ENCODE assay signal across 10 cellular contexts in the genomic region with DNA sequence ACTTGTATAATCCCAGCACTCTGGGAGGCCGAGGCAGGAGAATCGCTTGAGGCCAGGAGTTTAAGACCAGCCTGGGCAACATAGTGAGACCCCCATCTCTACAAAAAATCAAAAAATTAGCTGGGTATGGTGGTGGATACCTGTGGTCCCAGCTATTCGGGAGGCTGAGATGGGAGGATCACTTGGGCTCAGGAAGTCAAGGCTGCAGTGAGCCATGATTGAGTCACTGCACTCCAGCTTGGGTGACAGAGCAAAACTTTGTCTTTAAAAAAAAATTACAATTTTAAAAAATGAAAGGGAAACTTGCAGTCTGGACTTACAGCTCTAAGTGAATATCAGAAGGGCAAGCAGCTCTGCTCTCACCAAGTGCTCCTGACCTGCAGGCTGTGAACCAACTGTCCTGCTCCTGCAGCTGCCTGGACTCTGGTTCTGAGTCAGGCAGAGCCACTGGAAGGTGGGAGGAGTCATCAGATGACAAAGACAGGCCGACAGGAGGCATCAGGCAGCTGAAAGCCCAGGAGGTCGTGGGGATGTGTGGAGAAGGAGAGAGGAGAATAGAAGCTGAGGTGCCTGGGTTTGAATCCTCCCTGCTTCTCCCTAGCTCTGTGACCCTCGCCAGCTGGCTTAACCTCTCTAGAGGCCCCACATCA. TPM values are rescaled to one million over a fixed set of nuclear protein-coding genes. Genes with fewer than 3 reads are reported as not detected.
A peak's percentile ranks its signal among the peaks of the same experiment; 100 is the strongest.
DNase-seq lines count a peak whose midpoint lies in the region; ATAC-seq and TF ChIP-seq lines count a peak whose summit lies in the region.
"Had no signal": no experiment of that assay in that cellular context is flagged by ENCODE, and none has a peak within 500 bp of the region (broad histone marks: within the 10 kb centered on the region; RNA-seq: fewer than 3 reads in every experiment).

No MANE protein-coding gene starts in this region.

- H3K4me1 Mint-ChIP-seq in endodermal cell, result peaks cover 21% of the 10 kb centered on the region

- no peak overlapping the region for H3K27ac ChIP-seq in endodermal cell (ENCODE audit: low read depth, low read length)
- H3K27ac ChIP-seq in vagina, result no peak overlapping the region
- H3K27ac ChIP-seq: 22Rv1 had no signal

- 50 to 68% methylated on average over 2 to 6 of the region's 6 CpGs for WGBS in endodermal cell (ENCODE audit: insufficient coverage in 1 of 2, insufficient read length in 1 of 2), 2 experiments

- TF ChIP-seq POLR2A in NB4 (IDR thresholded peaks at IDR 0.05; ENCODE audit: extremely low read depth, insufficient read length) (no peak), vagina (IDR thresholded peaks at IDR 0.05) (no peak)

- intact Hi-C loops in vagina (cut with DNase I), result no loop called here

- H3K36me3 ChIP-seq in endodermal cell (ENCODE audit: control insufficient read depth, insufficient read depth, low read length) (no peaks in the 10 kb centered on the region), vagina (peaks cover 0 to 40% of the 10 kb centered on the region in 2 donors)

- peak overlapping the region; percentile 82 for H3K27ac Mint-ChIP-seq in endodermal cell

- H3K4me3 Mint-ChIP-seq in endodermal cell, result no peak overlapping the region

- H3K4me1 ChIP-seq in endodermal cell (ENCODE audit: control insufficient read depth, insufficient read depth, low read length) (peaks cover 8% of the 10 kb centered on the region), vagina (no peaks in the 10 kb centered on the region)

- DNase-seq in DMS 273 (lab: John Stamatoyannopoulos, UW; ENCODE audit: unreplicated experiment) (peak; percentile 24), DMS 273 treated with DMSO at 0.1 percent for 48 hours (lab: John Stamatoyannopoulos, UW) (no peak), NB4 (ENCODE audit: low read depth) (peak; percentile 44), endodermal cell (peak; percentile 84), vagina (ENCODE audit: extremely low spot score in 2 of 2) (no peak), cerebellar nuclear complex (lab: John Stamatoyannopoulos, UW) (no peak)

- no peaks in the 10 kb centered on the region for H3K9me3 ChIP-seq in endodermal cell (ENCODE audit: control insufficient read depth, low read length)
- no peaks in the 10 kb centered on the region for H3K9me3 ChIP-seq in vagina

- TF ChIP-seq CTCF in NB4 (IDR thresholded peaks at IDR 0.05; ENCODE audit: low read depth, low read length) (no peak), endodermal cell (conservative IDR thresholded peaks at IDR 0.05) (peak; percentile 44), vagina (IDR thresholded peaks at IDR 0.05) (no peak)

- H3K4me3 ChIP-seq in NB4 (ENCODE audit: low read depth, low read length), result no peak overlapping the region
- H3K4me3 ChIP-seq in endodermal cell (ENCODE audit: low read length), result no peak overlapping the region
- H3K4me3 ChIP-seq in vagina, result no peak overlapping the region

- ATAC-seq in GM21737 (IDR thresholded peaks at IDR 0.05; ENCODE audit: unreplicated experiment) (peak; percentile 40), HG03108 (IDR thresholded peaks at IDR 0.05; ENCODE audit: unreplicated experiment) (no peak)

- H3K9ac ChIP-seq in endodermal cell (ENCODE audit: extremely low read depth, low read length, poor library complexity, severe bottlenecking), result no peak overlapping the region

- no peaks in the 10 kb centered on the region for H3K36me3 Mint-ChIP-seq in endodermal cell (ENCODE audit: low read depth)

- H3K27me3 ChIP-seq in endodermal cell (ENCODE audit: control insufficient read depth, insufficient read depth, low read length, poor library complexity, severe bottlenecking) (no peaks in the 10 kb centered on the region), vagina (no peaks in the 10 kb centered on the region)

- peaks cover 15% of the 10 kb centered on the region for H3K27me3 Mint-ChIP-seq in endodermal cell (ENCODE audit: insufficient read depth)

- no peaks in the 10 kb centered on the region for H3K9me3 Mint-ChIP-seq in endodermal cell

RNA-seq across cellular contexts. Expression of a gene that starts 9.6 kb away (rescaled TPM):
- under 1 TPM; 0.22 TPM for total RNA-seq in endodermal cell
- 0.18 TPM for polyA plus RNA-seq in endodermal cell (2013, experiment 1 of 2)
- 0.46 TPM for polyA plus RNA-seq in endodermal cell (2013, experiment 2 of 2)
- total RNA-seq in vagina, result not detected
- total RNA-seq: T-helper 2 cell treated with Interferon-gamma antibody and Interleukin-4, amounts not matched to agents 100 ng/mL and 5 ng/mL, for 36 hours had no signal

RNA-seq across cellular contexts. Expression of a gene that starts 16.4 kb away (rescaled TPM):
- total RNA-seq in endodermal cell, result 10 to 100 TPM; 77.4 to 79.8 TPM
- 53.9 TPM for polyA plus RNA-seq in endodermal cell (2013, experiment 1 of 2)
- 49.5 TPM for polyA plus RNA-seq in endodermal cell (2013, experiment 2 of 2)
- 45.2 TPM for total RNA-seq in vagina

RNA-seq across cellular contexts. Expression of a gene that starts 20.5 kb away (rescaled TPM):
- total RNA-seq in endodermal cell, result 10 to 100 TPM in 1 of 2 donors, 1 to 10 TPM in 1; 8.1 to 11.3 TPM
- 64.9 TPM for polyA plus RNA-seq in endodermal cell (2013, experiment 1 of 2)
- 56.6 TPM for polyA plus RNA-seq in endodermal cell (2013, experiment 2 of 2)
- total RNA-seq in vagina, result 48.1 TPM

RNA-seq across cellular contexts. Expression of a gene that starts 31.5 kb away (rescaled TPM):
- total RNA-seq in endodermal cell, result 1 to 10 TPM; 8.4 to 9.1 TPM
- 4.0 TPM for polyA plus RNA-seq in endodermal cell (2013, experiment 1 of 2)
- polyA plus RNA-seq in endodermal cell (2013, experiment 2 of 2), result 2.1 TPM
- 22.6 TPM for total RNA-seq in vagina

RNA-seq across cellular contexts. Expression of a gene that starts 50.5 kb away (rescaled TPM):
- 10 to 100 TPM; 67.8 to 73.5 TPM for total RNA-seq in endodermal cell
- 114 TPM for polyA plus RNA-seq in endodermal cell (2013, experiment 1 of 2)
- polyA plus RNA-seq in endodermal cell (2013, experiment 2 of 2), result 118 TPM
- 779 TPM for total RNA-seq in vagina
- total RNA-seq: T-helper 2 cell treated with Interferon-gamma antibody and Interleukin-4, amounts not matched to agents 100 ng/mL and 5 ng/mL, for 36 hours had no signal

Comparison
In these comparisons a context has a peak if more than half of its experiments do, and no peak if none do; other contexts are left out.
1. DNase-seq: peak in DMS 273 (single experiment), NB4 (single experiment) and endodermal cell (single experiment); none in DMS 273 treated with DMSO at 0.1 percent for 48 hours (single experiment), vagina (0 of 2) and cerebellar nuclear complex (0 of 2).